21 cellular contexts compared by ENCODE assay signal in genomic region chr22:35784633-35785032, GRCh38.
A peak's percentile ranks its signal among the peaks of the same experiment; 100 is the strongest.
DNase-seq lines count a peak whose midpoint lies in the region; ATAC-seq, FAIRE-seq and TF ChIP-seq lines count a peak whose summit lies in the region.
"Had no signal": no experiment of that assay in that cellular context is flagged by ENCODE, and none has a peak within 500 bp of the region (broad histone marks: within the 10 kb centered on the region; RNA-seq: fewer than 3 reads in every experiment).

No MANE protein-coding gene starts in this region.

- no peak for DNase-seq in A549 (ENCODE audit: low read depth in 1 of 2, low spot score in 1 of 2)
- no peak for DNase-seq in PC-9
- DNase-seq in osteoblast (ENCODE audit: insufficient read length, low spot score, missing footprints): no peak
- DNase-seq in 8988T: no peak
- no peak for DNase-seq in A673 (ENCODE audit: low spot score)
- no peak for DNase-seq in lower leg skin (ENCODE audit: low spot score in 2 of 2)
- DNase-seq: C1 segment of cervical spinal cord; CD8-positive, alpha-beta memory T cell; DMS79 treated with DMSO at 0.1 percent for 48 hours; H7; IMR-90; NCI-H1048; NCI-H1436; NCI-H1930; NCI-H345; NCI-H524 treated with DMSO at 0.1 percent for 48 hours; Peyer's patch; SHP77 had no signal

- H2AFZ ChIP-seq in PC-9: no peak overlapping the region
- no peak overlapping the region for H2AFZ ChIP-seq in osteoblast (ENCODE audit: low read length)

- H3K36me3 ChIP-seq in PC-9 (ENCODE audit: low read depth) (0 out of 2 replicates have a peak, but pooled peaks cover 17% of the 10 kb centered on the region), osteoblast (ENCODE audit: insufficient read depth, low read length) (peaks cover 20% of the 10 kb centered on the region), A673 (ENCODE audit: insufficient read depth, low read length, poor library complexity, severe bottlenecking) (peaks cover 16% of the 10 kb centered on the region)

- H3K79me2 ChIP-seq in PC-9 (ENCODE audit: low read depth): peaks cover 85% of the 10 kb centered on the region
- peaks cover 86% of the 10 kb centered on the region for H3K79me2 ChIP-seq in osteoblast (ENCODE audit: insufficient read depth, low read length)

- ATAC-seq in A549 (no peak; a peak in 1 of 6 replicates), esophagus mucosa (peak; percentile 33)

- TF ChIP-seq EP300 in A549 (IDR thresholded peaks at IDR 0.05): no peak

- H3K4me3 ChIP-seq in A549 (no peak overlapping the region), PC-9 (no peak overlapping the region), osteoblast (ENCODE audit: insufficient read depth, low read length) (no peak overlapping the region), A673 (ENCODE audit: low read depth, low read length, poor library complexity, severe bottlenecking) (no peak overlapping the region), lower leg skin (ENCODE audit: low read depth, poor library complexity, severe bottlenecking) (no peak overlapping the region)
- H3K4me3 ChIP-seq: Peyer's patch, SK-N-MC had no signal

- H3K9me3 ChIP-seq in A549 (no peaks in the 10 kb centered on the region), PC-9 (ENCODE audit: insufficient read depth, low read depth) (no peaks in the 10 kb centered on the region), osteoblast (ENCODE audit: low read depth, low read length) (no peaks in the 10 kb centered on the region), A673 (ENCODE audit: low read depth, low read length, poor library complexity, severe bottlenecking) (no peaks in the 10 kb centered on the region)
- H3K9me3 ChIP-seq: Peyer's patch had no signal

- H3K4me1 ChIP-seq in A549 (peaks cover 54% of the 10 kb centered on the region), PC-9 (replicated peaks; ENCODE audit: insufficient read depth) (peaks cover 34% of the 10 kb centered on the region), osteoblast (ENCODE audit: insufficient read depth, low read length) (peaks cover 30% of the 10 kb centered on the region), A673 (ENCODE audit: insufficient read depth, low read length, poor library complexity, severe bottlenecking) (peaks cover 35% of the 10 kb centered on the region)
- H3K4me1 ChIP-seq: Peyer's patch had no signal

- TF ChIP-seq POLR2A in A549 (IDR thresholded peaks at IDR 0.05; ENCODE audit: low read length): no peak
- no peak for TF ChIP-seq POLR2A in lower leg skin (IDR thresholded peaks at IDR 0.05)

- intact Hi-C loops in PC-9 (cut with micrococcal nuclease; ENCODE audit: unreplicated experiment) (loop anchor here (1.0 to 10.0 kb wide), 5 partner anchors 52 to 430 kb away; no protein-coding TSS in a partner anchor), A673 (cut with micrococcal nuclease; ENCODE audit: unreplicated experiment) (no loop called here), lower leg skin (cut with DNase I; ENCODE audit: low total_unique reads) (no loop called here)

- no peak for TF ChIP-seq RAD21 in A549 (conservative IDR thresholded peaks at IDR 0.05 in 1 of 2, IDR thresholded peaks at IDR 0.05 in 1 of 2)

- BruUV-seq in PC-9 (replicated peaks; lab: Mats Ljungman, UMichigan) (TSS peak; percentile 89), A673 (replicated peaks; lab: Mats Ljungman, UMichigan) (no TSS peak)

- peak overlapping the region; percentile 72 for H3K4me2 ChIP-seq in A549
- peak overlapping the region; percentile 62 for H3K4me2 ChIP-seq in PC-9
- H3K4me2 ChIP-seq in osteoblast (ENCODE audit: insufficient read depth, low read length): peak overlapping the region; percentile 0

- CTCF ChIA-PET in A549 (lab: Yijun Ruan, JAX) (interaction anchor here (1.0 kb wide), 1 partner anchor 47 kb away, joined by 3 read pairs; no protein-coding TSS in a partner anchor), PC-9 (lab: Charles Lee) (interaction anchor here (1.0 kb wide), 1 partner anchor 11 kb away, joined by 8 read pairs; no protein-coding TSS in a partner anchor), A673 (lab: Charles Lee) (no interaction called here)

- peak overlapping the region; percentile 71 to 87 for H3K27ac ChIP-seq in A549
- H3K27ac ChIP-seq in PC-9: peak overlapping the region; percentile 94
- peak overlapping the region; percentile 65 for H3K27ac ChIP-seq in osteoblast (ENCODE audit: low read depth, low read length)
- no peak overlapping the region for H3K27ac ChIP-seq in A673 (ENCODE audit: low read depth, low read length, poor library complexity, severe bottlenecking)
- H3K27ac ChIP-seq: Peyer's patch, SK-N-MC had no signal

- no peak for FAIRE-seq in A549 (lab: Jason Lieb, UNC)
- FAIRE-seq: D721Med had no signal

- POLR2A ChIA-PET in A549 (lab: Yijun Ruan, JAX): no interaction called here
- POLR2A ChIA-PET in PC-9 (lab: Charles Lee; ENCODE audit: unreplicated experiment): no interaction called here
- POLR2A ChIA-PET in A673 (lab: Charles Lee; ENCODE audit: low non-redundant PET): no interaction called here

- H3K27me3 ChIP-seq in PC-9 (ENCODE audit: insufficient read depth, low read depth): no peaks in the 10 kb centered on the region
- H3K27me3 ChIP-seq in osteoblast (ENCODE audit: insufficient read depth, low read length): no peaks in the 10 kb centered on the region
- no peaks in the 10 kb centered on the region for H3K27me3 ChIP-seq in A673 (replicated peaks; ENCODE audit: insufficient read depth, low read depth, low read length, poor library complexity)
- H3K27me3 ChIP-seq: Peyer's patch had no signal

- TF ChIP-seq CTCF in A549 (IDR thresholded peaks at IDR 0.05): no peak
- no peak for TF ChIP-seq CTCF in PC-9 (conservative IDR thresholded peaks at IDR 0.05)
- no peak for TF ChIP-seq CTCF in osteoblast (IDR thresholded peaks at IDR 0.05; ENCODE audit: extremely low read depth, low read depth, low read length)
- TF ChIP-seq CTCF in A673 (conservative IDR thresholded peaks at IDR 0.05; ENCODE audit: low read depth, low read length): no peak
- no peak for TF ChIP-seq CTCF in lower leg skin (IDR thresholded peaks at IDR 0.05)

- H4K20me1 ChIP-seq in PC-9 (ENCODE audit: insufficient read depth) (no peaks in the 10 kb centered on the region), osteoblast (ENCODE audit: insufficient read depth, low read length) (peaks cover 34% of the 10 kb centered on the region)

- peaks cover 47% of the 10 kb centered on the region for H3F3A ChIP-seq in PC-9 (ENCODE audit: insufficient read depth, low read depth)

- H3K9me2 ChIP-seq in PC-9 (ENCODE audit: insufficient read depth): no peaks in the 10 kb centered on the region

- WGBS in A549 (ENCODE audit: missing lambda C conversion rate): over 99% methylated on average over 11 of the region's 21 CpGs
- WGBS in lower leg skin, 2 donors: 95 to 97% methylated on average over 21 of the region's 21 CpGs

TF ChIP-seq in A549, 52 proteins besides CTCF, POLR2A, EP300 and RAD21:
- TF ChIP-seq KDM1A (IDR thresholded peaks at IDR 0.05; ENCODE audit: low read depth) (no peak), EHF (CRISPR knock-in tag; IDR thresholded peaks at IDR 0.05) (no peak), HMGXB4 (CRISPR knock-in tag; IDR thresholded peaks at IDR 0.05; ENCODE audit: borderline replicate concordance) (no peak), TP53 (CRISPR knock-in tag; IDR thresholded peaks at IDR 0.05) (no peak), POLR2AphosphoS2 (conservative IDR thresholded peaks at IDR 0.05; ENCODE audit: low read length) (no peak), ZFP36 (IDR thresholded peaks at IDR 0.05; ENCODE audit: borderline replicate concordance, partially characterized antibody) (no peak), CEBPB (IDR thresholded peaks at IDR 0.05) (no peak), TFCP2L1 (CRISPR knock-in tag; IDR thresholded peaks at IDR 0.05) (no peak), EHMT2 (IDR thresholded peaks at IDR 0.05; ENCODE audit: low read depth) (no peak)
TF ChIP-seq in A549: peak in this region for 0.

Comparison
In these comparisons a context has a peak if more than half of its experiments do, and no peak if none do; other contexts are left out.
1. H3K4me2 ChIP-seq: peak in every context shown above with its lines; median percentile 72 in A549; 62 in PC-9; 0 in osteoblast.